In the genomic region with DNA sequence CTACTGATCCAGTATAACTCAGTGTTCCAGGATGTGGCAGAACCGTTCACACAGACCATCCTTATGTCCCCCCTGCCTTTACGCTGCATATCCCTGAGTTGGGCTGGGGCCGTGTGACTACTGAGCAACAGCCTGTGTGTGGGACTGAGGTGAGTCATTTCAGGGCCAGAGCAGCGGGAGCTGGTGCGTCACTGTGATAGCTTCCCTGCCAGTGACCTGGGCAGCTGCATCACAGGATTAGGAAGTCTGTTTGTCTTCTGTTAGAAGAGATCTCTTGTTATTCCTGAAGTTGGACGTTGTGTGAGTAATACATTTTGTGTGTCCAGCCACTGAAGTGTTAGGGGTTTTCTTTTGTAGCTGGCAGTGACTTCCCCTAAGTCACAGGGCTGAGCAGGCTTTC, we compare ENCODE assay signal across 10 cellular contexts. TPM values are rescaled to one million over a fixed set of nuclear protein-coding genes. Genes with fewer than 3 reads are reported as not detected.
A peak's percentile ranks its signal among the peaks of the same experiment; 100 is the strongest.
DNase-seq lines count a peak whose midpoint lies in the region; ATAC-seq and TF ChIP-seq lines count a peak whose summit lies in the region.
"Had no signal": no experiment of that assay in that cellular context is flagged by ENCODE, and none has a peak within 500 bp of the region (broad histone marks: within the 10 kb centered on the region; RNA-seq: fewer than 3 reads in every experiment).

No MANE protein-coding gene starts in this region.

- no peaks in the 10 kb centered on the region for H3K27me3 ChIP-seq in CD8-positive, alpha-beta memory T cell (ENCODE audit: insufficient read depth, low read length, poor library complexity, severe bottlenecking)

- H3K27ac ChIP-seq in CD8-positive, alpha-beta memory T cell (ENCODE audit: low read depth, low read length), result peak overlapping the region; percentile 47
- no peak overlapping the region for H3K27ac ChIP-seq in substantia nigra (ENCODE audit: low read depth, low read length, poor library complexity, severe bottlenecking)

- 96% methylated on average over 6 of the region's 6 CpGs for WGBS in lower leg skin, 2 donors

- TF ChIP-seq CTCF in chondrocyte (IDR thresholded peaks at IDR 0.05) (no peak), mesothelial cell of epicardium (IDR thresholded peaks at IDR 0.05; ENCODE audit: unreplicated experiment) (no peak), lower leg skin (IDR thresholded peaks at IDR 0.05) (no peak)

- H3K4me1 Mint-ChIP-seq in CD8-positive, alpha-beta memory T cell, result no peaks in the 10 kb centered on the region
- H3K4me1 Mint-ChIP-seq in chondrocyte (ENCODE audit: low read depth) (no peaks in the 10 kb centered on the region), mesothelial cell of epicardium (no peaks in the 10 kb centered on the region)

- no peaks in the 10 kb centered on the region for H3K9me3 ChIP-seq in CD8-positive, alpha-beta memory T cell (ENCODE audit: low read length)

- no peaks in the 10 kb centered on the region for H3K27me3 Mint-ChIP-seq in CD8-positive, alpha-beta memory T cell
- H3K27me3 Mint-ChIP-seq in chondrocyte (ENCODE audit: low read depth) (no peaks in the 10 kb centered on the region), mesothelial cell of epicardium (ENCODE audit: low read depth) (no peaks in the 10 kb centered on the region)
- H3K27me3 Mint-ChIP-seq: dendritic cell treated with granulocyte-macrophage colony-stimulating factor and Interleukin-4, amounts not matched to agents 40 ng/mL and 50 ng/mL, for 4 days had no signal

- ATAC-seq in HG02623 (IDR thresholded peaks at IDR 0.05; ENCODE audit: unreplicated experiment), result no peak

- intact Hi-C loops in lower leg skin (cut with DNase I; ENCODE audit: low total_unique reads), result no loop called here

- H3K36me3 Mint-ChIP-seq in CD8-positive, alpha-beta memory T cell, result peaks cover 10 to 69% (median 36%) of the 10 kb centered on the region in 3 donors
- H3K36me3 Mint-ChIP-seq in chondrocyte (ENCODE audit: low read depth), result peaks cover 18% of the 10 kb centered on the region
- peaks cover 49% of the 10 kb centered on the region for H3K36me3 Mint-ChIP-seq in mesothelial cell of epicardium

- POLR2A ChIA-PET in CD8-positive, alpha-beta memory T cell (lab: Charles Lee), result no interaction called here

- H3K36me3 ChIP-seq in CD8-positive, alpha-beta memory T cell (ENCODE audit: insufficient read depth, low read length), result no peaks in the 10 kb centered on the region

- no peak overlapping the region for H3K4me3 Mint-ChIP-seq in CD8-positive, alpha-beta memory T cell
- H3K4me3 Mint-ChIP-seq in chondrocyte (ENCODE audit: unreplicated experiment) (no peak overlapping the region), mesothelial cell of epicardium (no peak overlapping the region)
- H3K4me3 Mint-ChIP-seq: dendritic cell treated with granulocyte-macrophage colony-stimulating factor and Interleukin-4, amounts not matched to agents 40 ng/mL and 50 ng/mL, for 4 days had no signal

- TF ChIP-seq POLR2A in lower leg skin (IDR thresholded peaks at IDR 0.05), result no peak

- peak overlapping the region in 2 of 8 donors; percentile 10 to 43 for H3K27ac Mint-ChIP-seq in CD8-positive, alpha-beta memory T cell
- H3K27ac Mint-ChIP-seq in chondrocyte (ENCODE audit: unreplicated experiment) (peak overlapping the region; percentile 17), mesothelial cell of epicardium (peak overlapping the region; percentile 27)
- H3K27ac Mint-ChIP-seq: dendritic cell treated with granulocyte-macrophage colony-stimulating factor and Interleukin-4, amounts not matched to agents 40 ng/mL and 50 ng/mL, for 4 days had no signal

- CTCF ChIA-PET in CD8-positive, alpha-beta memory T cell (lab: Charles Lee), result interaction anchor here (0.7 kb wide), 1 partner anchor 12 kb away, joined by 3 read pairs; no protein-coding TSS in a partner anchor

- no peak overlapping the region for H3K4me3 ChIP-seq in CD8-positive, alpha-beta memory T cell (ENCODE audit: low read length)
- no peak overlapping the region for H3K4me3 ChIP-seq in lower leg skin (ENCODE audit: low read depth, poor library complexity, severe bottlenecking)

- no peaks in the 10 kb centered on the region for H3K9me3 Mint-ChIP-seq in CD8-positive, alpha-beta memory T cell
- H3K9me3 Mint-ChIP-seq in chondrocyte (ENCODE audit: low read depth) (peaks cover 8% of the 10 kb centered on the region), mesothelial cell of epicardium (peaks cover 14% of the 10 kb centered on the region)
- H3K9me3 Mint-ChIP-seq: dendritic cell treated with granulocyte-macrophage colony-stimulating factor and Interleukin-4, amounts not matched to agents 40 ng/mL and 50 ng/mL, for 4 days had no signal

- no peak for DNase-seq in CD8-positive, alpha-beta memory T cell
- DNase-seq in MV-4-11 (lab: John Stamatoyannopoulos, UW) (peak; percentile 58), chondrocyte (ENCODE audit: low spot score) (no peak), mesothelial cell of epicardium (ENCODE audit: low spot score in 2 of 2, unreplicated experiment in 2 of 2) (no peak), lower leg skin (ENCODE audit: low spot score in 2 of 2) (no peak), substantia nigra (lab: John Stamatoyannopoulos, UW) (no peak), COR-L47 (lab: John Stamatoyannopoulos, UW) (no peak)
- DNase-seq: DMS79 treated with DMSO at 0.1 percent for 48 hours had no signal

- no peaks in the 10 kb centered on the region for H3K4me1 ChIP-seq in CD8-positive, alpha-beta memory T cell (ENCODE audit: insufficient read depth, low read length)

RNA-seq across cellular contexts. Expression of a gene that starts 35.6 kb away (rescaled TPM):
- under 1 TPM; 0.37 to 0.38 TPM for total RNA-seq in CD8-positive, alpha-beta memory T cell
- polyA plus RNA-seq in CD8-positive, alpha-beta memory T cell, result 0.79 TPM
- 0.07 to 0.70 TPM (median 0.56 TPM) in 3 replicates for total RNA-seq in chondrocyte
- total RNA-seq in mesothelial cell of epicardium, result 0.16 to 0.24 TPM (median 0.18 TPM) in 3 replicates
- total RNA-seq in lower leg skin, result 10 to 100 TPM in 2 of 4 donors, 1 to 10 TPM in 2; 7.4 to 17.3 (median 10.4) TPM

RNA-seq across cellular contexts. Expression of a gene that starts 45.4 kb away (rescaled TPM):
- total RNA-seq in CD8-positive, alpha-beta memory T cell, result 10 to 100 TPM; 20.0 to 21.0 TPM
- 4.2 TPM for polyA plus RNA-seq in CD8-positive, alpha-beta memory T cell
- total RNA-seq in chondrocyte (2.7 to 4.5 TPM (median 3.3 TPM) in 3 replicates), mesothelial cell of epicardium (20.1 to 21.7 TPM (median 20.3 TPM) in 3 replicates), lower leg skin (10 to 100 TPM in 2 of 4 donors, 1 to 10 TPM in 2; 7.2 to 11.9 (median 9.2) TPM)
